Comparison of ENCODE assay signal across 8 cellular contexts in the genomic region with DNA sequence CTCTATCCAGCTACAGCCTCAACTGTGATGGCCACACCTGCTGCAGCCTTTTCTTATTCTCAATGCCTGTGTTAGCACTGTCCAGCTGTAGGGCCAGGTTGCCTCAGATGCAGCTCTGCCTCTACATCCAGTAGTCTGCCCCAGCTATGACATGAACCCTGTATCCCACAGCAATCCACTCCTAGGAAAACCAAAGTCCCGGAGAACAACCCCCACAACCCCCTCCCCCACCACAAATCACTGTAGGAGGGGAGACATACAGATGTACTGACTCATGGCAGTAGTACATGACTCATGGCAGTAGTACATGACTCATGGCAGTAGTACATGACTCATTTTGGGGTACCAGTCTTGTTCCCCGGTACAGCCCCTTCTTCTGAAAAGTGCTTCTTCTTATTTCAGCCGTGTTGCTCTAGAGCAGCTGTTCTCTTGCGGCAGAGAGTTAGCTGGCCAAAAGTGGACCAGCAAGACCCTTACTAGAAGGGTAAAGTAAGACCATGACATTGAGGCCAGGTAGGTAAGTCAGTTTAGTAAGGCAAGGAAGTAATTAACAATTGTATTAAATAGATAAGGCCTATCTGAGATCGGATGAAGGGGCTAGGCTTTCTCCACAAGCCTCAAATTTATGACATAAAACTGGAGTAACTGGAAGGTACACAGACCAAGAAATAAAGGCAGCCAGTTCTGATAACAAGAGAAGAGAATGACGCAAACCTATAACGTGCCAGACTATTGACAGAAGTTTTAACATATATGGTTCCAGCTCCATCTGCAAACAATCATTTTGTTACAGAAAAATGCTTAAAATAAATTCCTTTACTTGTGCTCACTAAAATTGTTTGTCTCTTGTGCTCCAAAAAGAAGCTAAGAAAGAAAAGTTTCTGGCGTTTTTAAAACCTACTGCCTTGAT.
DNase-seq lines count a peak whose midpoint lies in the region; ATAC-seq and TF ChIP-seq lines count a peak whose summit lies in the region.

No MANE protein-coding gene starts in this region.

- no peak overlapping the region for H3K27ac ChIP-seq in right atrium auricular region

- H3K9me3 ChIP-seq in right atrium auricular region: no peaks in the 10 kb centered on the region

- intact Hi-C loops in head of caudate nucleus (cut with DNase I): no loop called here

- H3K4me1 ChIP-seq in right atrium auricular region: no peaks in the 10 kb centered on the region

- no peaks in the 10 kb centered on the region for H3K27me3 ChIP-seq in right atrium auricular region

- no peak for TF ChIP-seq POLR2A in GM18505 (IDR thresholded peaks at IDR 0.05; ENCODE audit: borderline replicate concordance, extremely low read depth, insufficient read depth, insufficient read length)

- no peaks in the 10 kb centered on the region for H3K36me3 ChIP-seq in right atrium auricular region

- DNase-seq in HPDE6-E6E7 (ENCODE audit: extremely low spot score) (peak; percentile 23), head of caudate nucleus (peak; percentile 6 to 83 (median 44)), right atrium auricular region (ENCODE audit: low spot score) (no peak), CD1c-positive myeloid dendritic cell (ENCODE audit: extremely low spot score) (no peak), kidney glomerular epithelial cell (lab: John Stamatoyannopoulos, UW) (no peak)
- DNase-seq in NK-92 treated with Interleukin-12 subunit alpha and Interleukin-12 subunit beta, amount 100 ng/mL, for 24 hours (lab: John Stamatoyannopoulos, UW): no peak

- ATAC-seq in GM18505 (IDR thresholded peaks at IDR 0.05; ENCODE audit: unreplicated experiment): peak; percentile 82
- peak; percentile 83 for ATAC-seq in GM21737 (IDR thresholded peaks at IDR 0.05; ENCODE audit: unreplicated experiment)

- no peak for TF ChIP-seq CTCF in right atrium auricular region (IDR thresholded peaks at IDR 0.05)

- no peak overlapping the region for H3K4me3 ChIP-seq in right atrium auricular region

Comparison
In these comparisons a context has a peak if more than half of its experiments do, and no peak if none do; other contexts are left out.
1. DNase-seq: peak in HPDE6-E6E7 (single experiment) and head of caudate nucleus (42 of 42); none in right atrium auricular region (single experiment), CD1c-positive myeloid dendritic cell (single experiment), NK-92 treated with Interleukin-12 subunit alpha and Interleukin-12 subunit beta, amount 100 ng/mL, for 24 hours (single experiment) and kidney glomerular epithelial cell (single experiment).